Comparison of ENCODE assay signal across 11 cellular contexts in the genomic region with DNA sequence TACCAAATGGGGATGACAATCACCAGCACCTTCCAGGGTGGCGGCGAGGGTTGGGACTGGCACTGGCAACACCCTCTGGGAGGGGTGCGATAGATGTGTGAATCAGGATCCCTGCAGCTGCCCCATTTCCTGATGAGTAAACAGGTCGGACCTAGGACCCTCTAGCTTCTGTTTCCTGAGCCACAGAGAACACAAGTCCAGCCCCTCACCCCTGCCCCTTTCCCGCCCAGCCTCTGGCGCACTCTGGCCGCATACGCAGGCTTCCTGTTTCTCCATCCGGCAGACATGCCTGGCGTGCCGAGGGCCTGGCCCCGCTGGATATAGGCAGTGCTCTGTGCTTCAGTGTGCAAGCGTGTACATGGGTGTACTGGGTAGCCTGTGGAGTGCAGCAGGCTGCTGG. TPM values are rescaled to one million over a fixed set of nuclear protein-coding genes. Genes with fewer than 3 reads are reported as not detected.
DNase-seq lines count a peak whose midpoint lies in the region; ATAC-seq and TF ChIP-seq lines count a peak whose summit lies in the region.
"Had no signal": no experiment of that assay in that cellular context is flagged by ENCODE, and none has a peak within 500 bp of the region (broad histone marks: within the 10 kb centered on the region; RNA-seq: fewer than 3 reads in every experiment).

No MANE protein-coding gene starts in this region.

- WGBS in sigmoid colon, 2 donors, result 20 to 28% methylated on average over 12 to 13 of the region's 13 CpGs

- intact Hi-C loops in activated CD8-positive, alpha-beta T cell treated with anti-CD3 and anti-CD28 coated beads for 36 hours (cut with micrococcal nuclease), result loop anchor here (10.0 kb wide), 1 partner anchor 213 kb away; no protein-coding TSS in a partner anchor
- intact Hi-C loops in left cardiac atrium (cut with DNase I), result no loop called here
- intact Hi-C loops in sigmoid colon (cut with DNase I), result loop anchor here (10.0 kb wide), 1 partner anchor 193 kb away; the partner anchor contains the start of gene CRABP2

- CTCF ChIA-PET in activated CD8-positive, alpha-beta T cell treated with anti-CD3 and anti-CD28 coated beads for 36 hours (lab: Charles Lee), result interaction anchor here (0.8 to 3.3 kb wide), 8 partner anchors 8 to 192 kb away, joined by 3 to 13 read pairs (median 4); partner anchors contain the start of gene NTRK1

- no peak for TF ChIP-seq EP300 in sigmoid colon (IDR thresholded peaks at IDR 0.05)

- H3K4me1 Mint-ChIP-seq in activated CD8-positive, alpha-beta T cell treated with anti-CD3 and anti-CD28 coated beads for 36 hours (ENCODE audit: low read depth), result peaks cover 5% of the 10 kb centered on the region

- no peak for TF ChIP-seq CTCF in activated CD8-positive, alpha-beta T cell treated with anti-CD3 and anti-CD28 coated beads for 36 hours (IDR thresholded peaks at IDR 0.05)
- no peak for TF ChIP-seq CTCF in sigmoid colon (IDR thresholded peaks at IDR 0.05)

- H3K9me3 Mint-ChIP-seq in activated CD8-positive, alpha-beta T cell treated with anti-CD3 and anti-CD28 coated beads for 36 hours, result no peaks in the 10 kb centered on the region
- H3K9me3 Mint-ChIP-seq: T-helper 2 cell treated with Interferon-gamma antibody and Interleukin-4, amounts not matched to agents 5 μg/mL and 100 μg/mL, for 36 hours had no signal

- H3K4me1 ChIP-seq in sigmoid colon (peaks cover 0 to 29% (median 6%) of the 10 kb centered on the region in 4 donors), SJCRH30 (peaks cover 9% of the 10 kb centered on the region; the same call in 1 of the 2 replicates)

- DNase-seq in HCEC 1CT, result peak; percentile 21
- DNase-seq in activated CD8-positive, alpha-beta T cell treated with anti-CD3 and anti-CD28 coated beads for 36 hours, result no peak
- DNase-seq in left cardiac atrium, result peak; percentile 75
- peak; percentile 79 for DNase-seq in sigmoid colon
- no peak for DNase-seq in SJCRH30
- DNase-seq in NCI-H1694 (lab: John Stamatoyannopoulos, UW), result no peak
- DNase-seq: NCI-H1417, occipital lobe had no signal

- ATAC-seq in activated CD8-positive, alpha-beta T cell treated with anti-CD3 and anti-CD28 coated beads for 36 hours, result peak; percentile 45
- ATAC-seq in left cardiac atrium, result peak; percentile 25 to 28
- ATAC-seq in GM18870 (IDR thresholded peaks at IDR 0.05; ENCODE audit: unreplicated experiment), result no peak
- ATAC-seq in HG02884 (IDR thresholded peaks at IDR 0.05; ENCODE audit: unreplicated experiment), result no peak

- peak overlapping the region; percentile 30 to 78 (median 68) for H3K27ac ChIP-seq in sigmoid colon
- H3K27ac ChIP-seq in SJCRH30, result no peak overlapping the region

- H3K36me3 ChIP-seq in sigmoid colon, result no peaks in the 10 kb centered on the region
- no peaks in the 10 kb centered on the region for H3K36me3 ChIP-seq in SJCRH30

- H3K4me3 ChIP-seq in sigmoid colon (no peak overlapping the region), SJCRH30 (no peak overlapping the region)

- H3K9me3 ChIP-seq in sigmoid colon (no peaks in the 10 kb centered on the region), SJCRH30 (replicated peaks) (no peaks in the 10 kb centered on the region)

- POLR2A ChIA-PET in activated CD8-positive, alpha-beta T cell treated with anti-CD3 and anti-CD28 coated beads for 36 hours (lab: Charles Lee), result interaction anchor here (1.0 kb wide), 1 partner anchor 92 kb away, joined by 3 read pairs; no protein-coding TSS in a partner anchor

- no peaks in the 10 kb centered on the region for H3K36me3 Mint-ChIP-seq in activated CD8-positive, alpha-beta T cell treated with anti-CD3 and anti-CD28 coated beads for 36 hours (ENCODE audit: low read depth)

- no peak overlapping the region for H3K27ac Mint-ChIP-seq in activated CD8-positive, alpha-beta T cell treated with anti-CD3 and anti-CD28 coated beads for 36 hours
- H3K27ac Mint-ChIP-seq: T-helper 2 cell treated with Interferon-gamma antibody and Interleukin-4, amounts not matched to agents 5 μg/mL and 100 μg/mL, for 36 hours had no signal

- H3K4me3 Mint-ChIP-seq in activated CD8-positive, alpha-beta T cell treated with anti-CD3 and anti-CD28 coated beads for 36 hours, result no peak overlapping the region
- H3K4me3 Mint-ChIP-seq: T-helper 2 cell treated with Interferon-gamma antibody and Interleukin-4, amounts not matched to agents 5 μg/mL and 100 μg/mL, for 36 hours had no signal

- peaks cover 15 to 33% (median 20%) of the 10 kb centered on the region in 3 donors for H3K27me3 ChIP-seq in sigmoid colon
- peaks cover 3% of the 10 kb centered on the region; the same call in 1 of the 2 replicates for H3K27me3 ChIP-seq in SJCRH30

- TF ChIP-seq POLR2A in sigmoid colon (IDR thresholded peaks at IDR 0.05), result no peak

- H3K27me3 Mint-ChIP-seq in activated CD8-positive, alpha-beta T cell treated with anti-CD3 and anti-CD28 coated beads for 36 hours, result peaks cover 19% of the 10 kb centered on the region

RNA-seq across cellular contexts. Expression of gene PEAR1, which starts 4.6 kb away (rescaled TPM):
- total RNA-seq in activated CD8-positive, alpha-beta T cell treated with anti-CD3 and anti-CD28 coated beads for 36 hours, result under 1 TPM in 1 of 2 experiments, not detected in 1; 0.07 TPM
- total RNA-seq in left cardiac atrium (10 to 100 TPM in 1 of 2 donors, 1 to 10 TPM in 1; 7.2 to 10.4 TPM), sigmoid colon (1 to 10 TPM; 3.6 to 8.3 (median 5.6) TPM)
- 1 to 10 TPM in 1 of 3 donors, under 1 TPM in 2; under 0.01 to 3.8 (median 0.69) TPM for polyA plus RNA-seq in sigmoid colon
- not detected in 2 replicates for total RNA-seq in SJCRH30 (2014; rRNA removed; shearing (Covaris generic))

RNA-seq across cellular contexts. Expression of gene LRRC71, which starts 22.3 kb away (rescaled TPM):
- not detected for total RNA-seq in activated CD8-positive, alpha-beta T cell treated with anti-CD3 and anti-CD28 coated beads for 36 hours
- total RNA-seq in left cardiac atrium (not detected), sigmoid colon (not detected)
- under 1 TPM in 1 of 3 donors, not detected in 2; 0.07 TPM for polyA plus RNA-seq in sigmoid colon
- not detected in 2 replicates for total RNA-seq in SJCRH30 (2014; rRNA removed; shearing (Covaris generic))

RNA-seq across cellular contexts. Expression of gene NTRK1, which starts 37.5 kb away (rescaled TPM):
- 10 to 100 TPM; 23.5 to 25.9 TPM for total RNA-seq in activated CD8-positive, alpha-beta T cell treated with anti-CD3 and anti-CD28 coated beads for 36 hours
- total RNA-seq in left cardiac atrium (1 to 10 TPM; 2.1 to 2.5 TPM), sigmoid colon (1 to 10 TPM; 1.5 to 4.9 (median 3.6) TPM)
- polyA plus RNA-seq in sigmoid colon, result under 1 TPM in 2 of 3 donors, not detected in 1; 0.42 to 0.60 TPM
- not detected in 2 replicates for total RNA-seq in SJCRH30 (2014; rRNA removed; shearing (Covaris generic))
- total RNA-seq: occipital lobe had no signal

RNA-seq across cellular contexts. Expression of gene INSRR, which starts 39.2 kb away (rescaled TPM):
- total RNA-seq in activated CD8-positive, alpha-beta T cell treated with anti-CD3 and anti-CD28 coated beads for 36 hours, result under 1 TPM; 0.47 to 0.54 TPM
- under 1 TPM; 0.05 to 0.12 TPM for total RNA-seq in left cardiac atrium
- total RNA-seq in sigmoid colon, result not detected
- polyA plus RNA-seq in sigmoid colon, result under 1 TPM in 1 of 3 donors, not detected in 2; 0.06 TPM
- not detected in 2 replicates for total RNA-seq in SJCRH30 (2014; rRNA removed; shearing (Covaris generic))

Comparison
In these comparisons a context has a peak if more than half of its experiments do, and no peak if none do; other contexts are left out.
1. DNase-seq: peak in HCEC 1CT (single experiment), left cardiac atrium (single experiment) and sigmoid colon (single experiment); none in activated CD8-positive, alpha-beta T cell treated with anti-CD3 and anti-CD28 coated beads for 36 hours (single experiment), SJCRH30 (0 of 2) and NCI-H1694 (single experiment).
2. ATAC-seq: peak in activated CD8-positive, alpha-beta T cell treated with anti-CD3 and anti-CD28 coated beads for 36 hours (single experiment) and left cardiac atrium (2 of 2); none in GM18870 (single experiment) and HG02884 (single experiment).
3. RNA of gene NTRK1, which starts 37.5 kb away (total RNA-seq): 23.5 to 25.9 TPM in activated CD8-positive, alpha-beta T cell treated with anti-CD3 and anti-CD28 coated beads for 36 hours; 1.5 to 4.9 TPM in sigmoid colon, 2.1 to 2.5 TPM in left cardiac atrium and not detected in SJCRH30; every median in the first group is over 4 times any median in the second.
4. intact Hi-C loops: an anchor here in activated CD8-positive, alpha-beta T cell treated with anti-CD3 and anti-CD28 coated beads for 36 hours (10.0 kb wide) and sigmoid colon (10.0 kb wide); none called in left cardiac atrium.